8 cellular contexts compared by ENCODE assay signal in the genomic region with DNA sequence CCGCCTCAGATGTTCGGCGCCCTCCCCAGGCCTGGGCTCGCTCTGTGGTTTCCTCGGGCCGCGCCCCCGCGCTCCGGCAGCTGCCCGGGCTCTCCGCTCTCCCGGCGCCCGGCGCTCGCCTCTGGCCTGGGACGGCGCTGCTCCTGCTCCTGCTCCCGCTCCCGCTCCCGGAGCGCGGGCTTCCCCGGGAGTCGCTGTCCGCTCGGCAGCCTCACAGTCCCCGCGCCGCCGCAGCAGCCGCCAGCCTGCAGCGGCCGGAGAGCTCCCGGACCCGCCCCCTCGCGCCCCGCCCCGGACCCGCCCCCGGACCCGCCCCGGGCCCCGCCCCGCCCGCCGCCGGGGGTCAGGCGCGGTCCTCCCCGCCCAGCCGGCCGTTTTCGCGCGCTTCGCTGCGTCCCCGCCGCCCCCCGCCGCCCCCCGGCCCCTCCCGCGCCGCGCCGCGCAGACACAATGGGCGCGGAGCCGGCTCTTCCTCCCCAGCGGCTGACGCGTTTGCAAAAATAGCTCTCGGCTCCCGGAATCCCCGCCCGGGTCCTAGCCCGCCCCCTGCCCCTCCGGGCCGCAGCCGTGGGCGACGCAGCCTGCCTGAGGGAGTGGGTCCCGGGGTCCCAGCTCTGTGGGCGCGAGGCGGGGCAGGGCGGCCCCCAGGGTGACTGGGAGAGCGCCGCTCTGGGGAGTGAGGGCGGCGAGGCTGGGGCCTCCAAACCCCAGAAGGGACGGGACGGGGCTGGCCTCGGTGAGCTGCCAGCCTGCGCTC. TPM values are rescaled to one million over a fixed set of nuclear protein-coding genes. Genes with fewer than 3 reads are reported as not detected.
DNase-seq lines count a peak whose midpoint lies in the region; ATAC-seq and TF ChIP-seq lines count a peak whose summit lies in the region.

A gene with protein sequence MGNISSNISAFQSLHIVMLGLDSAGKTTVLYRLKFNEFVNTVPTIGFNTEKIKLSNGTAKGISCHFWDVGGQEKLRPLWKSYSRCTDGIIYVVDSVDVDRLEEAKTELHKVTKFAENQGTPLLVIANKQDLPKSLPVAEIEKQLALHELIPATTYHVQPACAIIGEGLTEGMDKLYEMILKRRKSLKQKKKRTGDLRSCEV (minus strand): TSS at position 247 of the 757 bp plus-strand sequence. CDS start 495 bp downstream, outside the sequence.

- peak within 1 kb of the TSS; percentile 53 for H3K4me3 ChIP-seq in ovary

- H3K4me1 ChIP-seq in ovary (ENCODE audit: insufficient read depth) = peaks cover 10% of the 10 kb centered on the region

- H3K27ac ChIP-seq in ovary = no peak within 1 kb of the TSS

- no peaks in the 10 kb centered on the region for H3K9me3 ChIP-seq in ovary

- peak; percentile 88 for DNase-seq in COLO668 (lab: John Stamatoyannopoulos, UW; ENCODE audit: unreplicated experiment)
- peak; percentile 56 for DNase-seq in HT-29 (ENCODE audit: low spot score)
- DNase-seq in SK-N-DZ (ENCODE audit: low spot score) = peak; percentile 67
- DNase-seq in activated naive CD8-positive, alpha-beta T cell treated with anti-CD3 and anti-CD28 coated beads, Interleukin-2, amount 50 U/mL, for 16 hours (ENCODE audit: low read depth, low spot score) = peak; percentile 36
- peak; percentile 76 for DNase-seq in Right ventricle myocardium inferior (ENCODE audit: missing footprints)
- peak in 4 of 5 donors; percentile 42 to 67 (median 54) for DNase-seq in ovary
- no peak for DNase-seq in GOT3 (lab: John Stamatoyannopoulos, UW)

- no peak for TF ChIP-seq POLR2A in ovary (IDR thresholded peaks at IDR 0.05)

- intact Hi-C loops in Right ventricle myocardium inferior (cut with DNase I) (loop anchor here (10.0 kb wide), 1 partner anchor 52 kb away; no protein-coding TSS in a partner anchor), ovary (cut with DNase I) (no loop called here)

- no peaks in the 10 kb centered on the region for H3K27me3 ChIP-seq in ovary

- ATAC-seq in GM19468 (IDR thresholded peaks at IDR 0.05; ENCODE audit: extremely low read depth, unreplicated experiment) = peak; percentile 17
- ATAC-seq in Right ventricle myocardium inferior = peak; percentile 82

- no peak for TF ChIP-seq EP300 in ovary (IDR thresholded peaks at IDR 0.05)

- no peak for TF ChIP-seq CTCF in ovary (IDR thresholded peaks at IDR 0.05)

- H3K36me3 ChIP-seq in ovary = no peaks in the 10 kb centered on the region

- 2 to 3% methylated on average over 6 to 100 of the region's 100 CpGs; no CpG with 5 or more reads in 1 of the 3 donors for WGBS in ovary, 3 donors

RNA-seq across cellular contexts. Expression of the gene that starts here (rescaled TPM):
- 1.5 and 2.1 TPM in 2 replicates for total RNA-seq in HT-29 (2014; rRNA removed; shearing (Covaris generic))
- 4.3 and 4.4 TPM in 2 replicates for polyA plus RNA-seq in SK-N-DZ (2014; cell fraction: cytosol; rRNA removed)
- 3.7 and 3.9 TPM in 2 replicates for polyA plus RNA-seq in SK-N-DZ (2014; cell fraction: nucleus; rRNA removed)
- total RNA-seq in Right ventricle myocardium inferior (2.5 TPM), ovary (10 to 100 TPM in 1 of 7 donors, 1 to 10 TPM in 5, under 1 TPM in 1; 0.94 to 18.3 (median 5.1) TPM)
- polyA plus RNA-seq in ovary = 1 to 10 TPM; 2.2 to 7.5 TPM
